8 cellular contexts compared by ENCODE assay signal in genomic region chr7:50197547-50197946, GRCh38.
A peak's percentile ranks its signal among the peaks of the same experiment; 100 is the strongest.
DNase-seq lines count a peak whose midpoint lies in the region; ATAC-seq lines count a peak whose summit lies in the region.

No MANE protein-coding gene starts in this region.

- DNase-seq in DMS53 treated with DMSO at 0.1 percent for 48 hours (lab: John Stamatoyannopoulos, UW; ENCODE audit: unreplicated experiment): peak; percentile 94
- DNase-seq in NCI-H510A treated with DMSO at 0.1 percent for 48 hours (lab: John Stamatoyannopoulos, UW): peak; percentile 80
- peak; percentile 29 for DNase-seq in activated naive CD8-positive, alpha-beta T cell treated with anti-CD3 and anti-CD28 coated beads, Interleukin-2, amount 50 U/mL, for 16 hours (ENCODE audit: low read depth, low spot score)
- DNase-seq in stimulated activated CD8-positive, alpha-beta memory T cell treated with anti-CD3 and anti-CD28 coated beads, Interleukin-7, amount 100 ng/mL, for 24 hours (ENCODE audit: low read depth): peak; percentile 33
- no peak for DNase-seq in NCI-H1694 (lab: John Stamatoyannopoulos, UW)
- DNase-seq in NCI-H526 (lab: John Stamatoyannopoulos, UW): no peak
- no peak for DNase-seq in NCI-H1092 treated with DMSO at 0.1 percent for 48 hours (lab: John Stamatoyannopoulos, UW)

- ATAC-seq in GM21717 (IDR thresholded peaks at IDR 0.05; ENCODE audit: unreplicated experiment): peak; percentile 95

Comparison
In these comparisons a context has a peak if more than half of its experiments do, and no peak if none do; other contexts are left out.
1. DNase-seq: peak in DMS53 treated with DMSO at 0.1 percent for 48 hours (single experiment), NCI-H510A treated with DMSO at 0.1 percent for 48 hours (single experiment), activated naive CD8-positive, alpha-beta T cell treated with anti-CD3 and anti-CD28 coated beads, Interleukin-2, amount 50 U/mL, for 16 hours (single experiment) and stimulated activated CD8-positive, alpha-beta memory T cell treated with anti-CD3 and anti-CD28 coated beads, Interleukin-7, amount 100 ng/mL, for 24 hours (single experiment); none in NCI-H1694 (single experiment), NCI-H526 (0 of 2) and NCI-H1092 treated with DMSO at 0.1 percent for 48 hours (single experiment).